ENCODE assay signal across 8 cellular contexts in the genomic region with DNA sequence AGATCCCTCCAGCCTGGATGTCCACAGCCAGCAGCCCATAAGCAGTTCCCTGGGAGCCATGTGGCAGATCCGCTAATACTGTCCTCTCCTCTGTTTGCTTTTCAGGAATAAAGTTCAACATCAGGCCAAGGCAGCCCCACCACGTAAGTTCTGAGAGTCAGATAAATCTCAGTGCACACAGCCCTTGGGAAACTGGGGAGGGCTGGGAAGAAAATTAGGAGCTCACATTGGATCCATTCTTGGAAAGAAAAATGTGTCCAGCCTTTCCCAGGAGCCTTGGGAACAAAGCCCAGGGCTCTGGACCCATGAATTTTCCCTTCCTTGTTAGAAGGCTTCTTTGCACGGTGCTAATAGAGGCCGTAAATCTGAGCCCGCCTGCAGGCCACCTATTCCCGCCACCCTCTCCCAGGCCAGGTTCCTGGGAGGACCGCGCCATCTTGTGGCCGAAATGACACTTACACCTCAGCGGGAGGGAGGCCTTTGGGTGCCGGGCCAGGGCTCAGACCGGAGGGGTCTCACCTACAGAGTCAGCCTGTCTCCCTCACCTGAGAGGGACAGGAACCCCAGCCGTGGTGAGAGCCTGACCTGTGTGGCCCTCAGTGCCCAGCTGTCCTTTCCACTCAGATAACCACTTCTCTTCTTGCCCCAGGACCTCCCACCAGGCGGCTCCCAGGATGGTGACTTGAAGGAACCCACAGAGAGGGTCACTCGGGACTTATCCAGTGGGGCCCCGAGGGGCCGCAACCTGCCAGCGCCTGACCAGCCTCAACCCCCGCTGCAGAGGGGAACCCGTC. TPM values are rescaled to one million over a fixed set of nuclear protein-coding genes. Genes with fewer than 3 reads are reported as not detected.
DNase-seq lines count a peak whose midpoint lies in the region; ATAC-seq and TF ChIP-seq lines count a peak whose summit lies in the region.

No MANE protein-coding gene starts in this region.

- no peaks in the 10 kb centered on the region for H3K9me3 ChIP-seq in CD4-positive, alpha-beta T cell (ENCODE audit: control insufficient read depth, low read length)
- H3K9me3 ChIP-seq in HCT116 (ENCODE audit: control insufficient read depth in 1 of 2, insufficient read depth in 1 of 2, low read depth in 1 of 2, low read length in 2 of 2) (no peaks in the 10 kb centered on the region), left lung (no peaks in the 10 kb centered on the region)

- no peaks in the 10 kb centered on the region for H4K20me1 ChIP-seq in HCT116 (ENCODE audit: insufficient read depth)

- H3K27ac Mint-ChIP-seq in CD4-positive, alpha-beta T cell, result no peak overlapping the region

- H3K4me3 Mint-ChIP-seq in CD4-positive, alpha-beta T cell, result no peak overlapping the region

- H3K9me2 ChIP-seq in HCT116 (ENCODE audit: insufficient read depth), result no peaks in the 10 kb centered on the region

- H3K9ac ChIP-seq in HCT116 (ENCODE audit: low read length), result no peak overlapping the region

- TF ChIP-seq CTCF in CD4-positive, alpha-beta T cell (IDR thresholded peaks at IDR 0.05), result peak; percentile 67
- peak; percentile 79 to 91 (median 86) for TF ChIP-seq CTCF in HCT116 (IDR thresholded peaks at IDR 0.05 in 2 of 3, conservative IDR thresholded peaks at IDR 0.05 in 1 of 3; ENCODE audit: borderline replicate concordance in 1 of 3, insufficient read depth in 1 of 3, low read depth in 2 of 3, low read length in 2 of 3)
- TF ChIP-seq CTCF in left lung (IDR thresholded peaks at IDR 0.05), result peak; percentile 71 to 84

- RAD21 ChIA-PET in HCT116 (lab: Charles Lee; ENCODE audit: low non-redundant PET in 1 of 2, low total read pairs in 2 of 2, uncharacterized antibody in 2 of 2, unreplicated experiment in 2 of 2), result interaction anchor here (0.9 to 1.5 kb wide), 2 partner anchors 339 to 341 kb away, joined by 5 to 11 read pairs; no protein-coding TSS in a partner anchor

- no TSS peak for BruUV-seq in HCT116 (replicated peaks; lab: Mats Ljungman, UMichigan)

- peaks cover 41% of the 10 kb centered on the region for H3K27me3 Mint-ChIP-seq in CD4-positive, alpha-beta T cell

- peak; percentile 93 for TF ChIP-seq RAD21 in HCT116 (IDR thresholded peaks at IDR 0.05; ENCODE audit: low read depth)

- CTCF ChIA-PET in CD4-positive, alpha-beta T cell (lab: Charles Lee), result interaction anchor here (1.2 to 1.6 kb wide), 2 partner anchors 341 to 355 kb away, joined by 4 to 10 read pairs; no protein-coding TSS in a partner anchor
- CTCF ChIA-PET in HCT116 (lab: Charles Lee), result interaction anchor here (0.8 to 6.1 kb wide), 5 partner anchors 334 to 536 kb away, joined by 3 to 52 read pairs (median 22); no protein-coding TSS in a partner anchor

- TF ChIP-seq POLR2A in HCT116 (IDR thresholded peaks at IDR 0.05; ENCODE audit: borderline replicate concordance, extremely low read depth, insufficient read depth, insufficient read length), result no peak

- H3K27me3 ChIP-seq in CD4-positive, alpha-beta T cell (ENCODE audit: control insufficient read depth, insufficient read depth, low read length), result no peaks in the 10 kb centered on the region
- peaks cover 18% of the 10 kb centered on the region for H3K27me3 ChIP-seq in HCT116 (ENCODE audit: insufficient read depth, low read length)
- peaks cover 0 to 56% of the 10 kb centered on the region in 2 donors for H3K27me3 ChIP-seq in left lung

- no peaks in the 10 kb centered on the region for H3K9me3 Mint-ChIP-seq in CD4-positive, alpha-beta T cell

- DNase-seq in CD4-positive, alpha-beta T cell, result peak; percentile 39 to 70 (median 53)
- DNase-seq in HCT116 (ENCODE audit: low read depth, low spot score) (no peak), NCI-H345 (lab: John Stamatoyannopoulos, UW) (peak; percentile 85), cerebellar cortex (ENCODE audit: low spot score) (peak; percentile 80), left lung (peak in 1 of 2 donors; percentile 61)
- DNase-seq in activated CD4-positive, alpha-beta T cell treated with anti-CD3 and anti-CD28 coated beads for 1 hour, result peak; percentile 35
- DNase-seq in stimulated activated CD4-positive, alpha-beta T cell treated with anti-CD3 and anti-CD28 coated beads, TNF-alpha, amount 100 ng/mL, for 1 hour (ENCODE audit: low read depth in 3 of 3, low spot score in 1 of 3), result peak in 2 of 3 donors; percentile 19 to 51

- H3K79me2 ChIP-seq in HCT116 (ENCODE audit: insufficient read depth, low read length), result no peaks in the 10 kb centered on the region

- POLR2A ChIA-PET in CD4-positive, alpha-beta T cell (lab: Charles Lee), result no interaction called here
- POLR2A ChIA-PET in HCT116 (lab: Charles Lee), result no interaction called here

- no peak overlapping the region for H3K27ac ChIP-seq in CD4-positive, alpha-beta T cell (ENCODE audit: low read depth, low read length)
- no peak overlapping the region for H3K27ac ChIP-seq in HCT116 (ENCODE audit: low read depth, low read length)
- H3K27ac ChIP-seq in left lung, result no peak overlapping the region

- H3K36me3 Mint-ChIP-seq in CD4-positive, alpha-beta T cell (ENCODE audit: low read depth), result no peaks in the 10 kb centered on the region

- no peaks in the 10 kb centered on the region for H3K4me1 ChIP-seq in HCT116 (ENCODE audit: control insufficient read depth in 1 of 2, insufficient read depth in 2 of 2, low read length in 2 of 2)
- H3K4me1 ChIP-seq in left lung, result no peaks in the 10 kb centered on the region

- intact Hi-C loops in CD4-positive, alpha-beta T cell (cut with DNase I, micrococcal nuclease), result loop anchor here (1.0 to 10.0 kb wide), 5 partner anchors 341 to 663 kb away; no protein-coding TSS in a partner anchor
- intact Hi-C loops in HCT116 (cut with micrococcal nuclease), result loop anchor here (1.0 to 10.0 kb wide), 4 partner anchors 341 to 647 kb away; no protein-coding TSS in a partner anchor
- intact Hi-C loops in left lung (cut with DNase I), result loop anchor here in 1 of 2 donors (5.0 to 10.0 kb wide), 3 partner anchors 233 to 534 kb away; no protein-coding TSS in a partner anchor

- H3K4me3 ChIP-seq in HCT116 (replicated peaks in 1 of 2; ENCODE audit: low read depth in 1 of 2, low read length in 2 of 2) (no peak overlapping the region), left lung (no peak overlapping the region)

- H3K36me3 ChIP-seq in HCT116 (ENCODE audit: control insufficient read depth in 1 of 2, insufficient read depth in 2 of 2, low read length in 2 of 2) (no peaks in the 10 kb centered on the region), left lung (no peaks in the 10 kb centered on the region)

- ATAC-seq in CD4-positive, alpha-beta T cell (ENCODE audit: poor library complexity), result peak; percentile 72
- ATAC-seq in HCT116 (peak; percentile 94), left lung (peak; percentile 91), HG03565 (IDR thresholded peaks at IDR 0.05; ENCODE audit: unreplicated experiment) (no peak)

- H3K4me2 ChIP-seq in HCT116 (ENCODE audit: low read length), result no peak overlapping the region

- peaks cover 5% of the 10 kb centered on the region for H3K4me1 Mint-ChIP-seq in CD4-positive, alpha-beta T cell (ENCODE audit: low read depth)

- no peak overlapping the region for H2AFZ ChIP-seq in HCT116 (ENCODE audit: low read depth, low read length, poor library complexity, severe bottlenecking)

TF ChIP-seq in HCT116, 20 proteins besides CTCF, POLR2A, EP300 and RAD21:
- TF ChIP-seq EZH2phosphoT487 (IDR thresholded peaks at IDR 0.05; ENCODE audit: borderline replicate concordance), result no peak
- TF ChIP-seq, protein P1, sequence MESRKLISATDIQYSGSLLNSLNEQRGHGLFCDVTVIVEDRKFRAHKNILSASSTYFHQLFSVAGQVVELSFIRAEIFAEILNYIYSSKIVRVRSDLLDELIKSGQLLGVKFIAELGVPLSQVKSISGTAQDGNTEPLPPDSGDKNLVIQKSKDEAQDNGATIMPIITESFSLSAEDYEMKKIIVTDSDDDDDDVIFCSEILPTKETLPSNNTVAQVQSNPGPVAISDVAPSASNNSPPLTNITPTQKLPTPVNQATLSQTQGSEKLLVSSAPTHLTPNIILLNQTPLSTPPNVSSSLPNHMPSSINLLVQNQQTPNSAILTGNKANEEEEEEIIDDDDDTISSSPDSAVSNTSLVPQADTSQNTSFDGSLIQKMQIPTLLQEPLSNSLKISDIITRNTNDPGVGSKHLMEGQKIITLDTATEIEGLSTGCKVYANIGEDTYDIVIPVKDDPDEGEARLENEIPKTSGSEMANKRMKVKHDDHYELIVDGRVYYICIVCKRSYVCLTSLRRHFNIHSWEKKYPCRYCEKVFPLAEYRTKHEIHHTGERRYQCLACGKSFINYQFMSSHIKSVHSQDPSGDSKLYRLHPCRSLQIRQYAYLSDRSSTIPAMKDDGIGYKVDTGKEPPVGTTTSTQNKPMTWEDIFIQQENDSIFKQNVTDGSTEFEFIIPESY (IDR thresholded peaks at IDR 0.05; ENCODE audit: extremely low read depth, insufficient replicate concordance, low read length), result no peak
- TF ChIP-seq EGR1 (IDR thresholded peaks at IDR 0.05; ENCODE audit: low read depth), result no peak
- TF ChIP-seq CEBPB (IDR thresholded peaks at IDR 0.05; ENCODE audit: low read depth), result no peak
- TF ChIP-seq ZNF274 (IDR thresholded peaks at IDR 0.05; ENCODE audit: low read depth, low read length), result no peak
- no peak for TF ChIP-seq SRF (IDR thresholded peaks at IDR 0.05; ENCODE audit: low read depth)
- no peak for TF ChIP-seq SP1 (IDR thresholded peaks at IDR 0.05; ENCODE audit: low read depth)
- no peak for TF ChIP-seq EZH2 (IDR thresholded peaks at IDR 0.05)
- no peak for TF ChIP-seq YY1 (IDR thresholded peaks at IDR 0.05; ENCODE audit: extremely low read depth, insufficient replicate concordance, low read depth, low read length)
- TF ChIP-seq FOSL1 (IDR thresholded peaks at IDR 0.05; ENCODE audit: low read depth), result no peak
- TF ChIP-seq ELF1 (IDR thresholded peaks at IDR 0.05; ENCODE audit: borderline replicate concordance, low read depth), result no peak
- no peak for TF ChIP-seq JUND (IDR thresholded peaks at IDR 0.05)
- TF ChIP-seq SIN3A (IDR thresholded peaks at IDR 0.05; ENCODE audit: low read depth), result no peak
- TF ChIP-seq, protein P2, sequence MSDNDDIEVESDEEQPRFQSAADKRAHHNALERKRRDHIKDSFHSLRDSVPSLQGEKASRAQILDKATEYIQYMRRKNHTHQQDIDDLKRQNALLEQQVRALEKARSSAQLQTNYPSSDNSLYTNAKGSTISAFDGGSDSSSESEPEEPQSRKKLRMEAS (IDR thresholded peaks at IDR 0.05), result no peak
- TF ChIP-seq POLR2AphosphoS5 (IDR thresholded peaks at IDR 0.05; ENCODE audit: low read depth, low read length), result no peak

RNA-seq across cellular contexts. Expression of a gene that starts 25.2 kb away (rescaled TPM):
- total RNA-seq in CD4-positive, alpha-beta T cell, result 1 to 10 TPM; 3.6 to 3.9 TPM
- total RNA-seq in HCT116 (2021; ENCODE audit: unreplicated experiment) (29.2 TPM), left lung (10 to 100 TPM; 21.8 to 28.2 TPM)
- 24.2 and 28.8 TPM in 2 replicates for polyA plus RNA-seq in HCT116 (2012)
